11 cellular contexts compared by ENCODE assay signal in the genomic region with DNA sequence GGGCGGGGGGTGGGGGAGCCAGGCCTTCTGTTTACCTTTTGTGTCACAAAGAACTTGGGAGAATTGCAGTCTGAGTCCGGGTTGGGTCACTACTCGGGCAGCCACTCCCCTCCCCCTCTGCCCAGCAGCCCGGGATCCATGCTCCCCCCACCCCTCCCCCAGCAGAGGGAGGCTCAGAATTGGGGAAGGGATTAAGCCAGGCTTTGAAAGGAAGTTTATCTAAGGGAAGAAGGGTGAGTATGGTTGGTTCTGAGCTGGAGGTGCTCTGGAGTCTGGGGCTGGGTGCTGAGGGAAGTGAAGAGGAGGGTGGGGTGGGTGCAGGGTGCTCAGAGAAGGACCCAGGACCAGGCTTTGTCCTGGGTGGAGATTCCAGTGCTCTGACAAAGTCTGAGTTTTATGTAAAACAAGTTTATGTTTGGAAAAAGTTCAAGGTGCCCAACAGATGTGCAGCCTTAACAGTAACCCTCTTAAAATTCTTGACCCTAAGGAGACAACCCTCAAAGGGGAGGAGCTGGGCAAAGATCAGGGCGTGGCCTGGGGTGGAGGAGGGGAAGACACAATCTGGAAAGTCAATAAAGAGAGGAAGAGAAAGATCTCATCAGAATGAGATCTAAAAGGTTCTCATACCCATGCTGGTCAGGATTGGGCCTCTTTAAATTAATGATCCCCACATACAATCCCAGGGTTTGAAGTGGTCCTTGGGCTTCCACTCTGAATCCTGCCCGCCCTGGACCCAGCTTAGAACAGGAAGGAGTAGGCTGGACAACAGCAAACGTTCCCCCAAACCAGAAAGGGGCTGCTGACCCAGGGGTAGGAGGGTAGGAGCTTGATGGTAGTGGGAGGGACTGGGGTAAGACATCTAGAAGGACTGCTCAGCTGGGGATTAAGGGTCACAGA. TPM values are rescaled to one million over a fixed set of nuclear protein-coding genes. Genes with fewer than 3 reads are reported as not detected.
DNase-seq lines count a peak whose midpoint lies in the region; ATAC-seq, FAIRE-seq and TF ChIP-seq lines count a peak whose summit lies in the region.
"Had no signal": no experiment of that assay in that cellular context is flagged by ENCODE, and none has a peak within 500 bp of the region (broad histone marks: within the 10 kb centered on the region; RNA-seq: fewer than 3 reads in every experiment).

No MANE protein-coding gene starts in this region.

- ATAC-seq in A549 (peak; percentile 45 to 62), HCT116 (no peak), HG03469 (IDR thresholded peaks at IDR 0.05; ENCODE audit: unreplicated experiment) (no peak), GM18517 (IDR thresholded peaks at IDR 0.05; ENCODE audit: unreplicated experiment) (no peak)
- ATAC-seq: psoas muscle had no signal

- no peaks in the 10 kb centered on the region for H3K9me2 ChIP-seq in HCT116 (ENCODE audit: insufficient read depth)

- no peaks in the 10 kb centered on the region for H3K27me3 ChIP-seq in HCT116 (ENCODE audit: insufficient read depth, low read length)

- 20% methylated on average over 5 of the region's 7 CpGs for WGBS in A549 (ENCODE audit: missing lambda C conversion rate)

- no peak overlapping the region for H2AFZ ChIP-seq in HCT116 (ENCODE audit: low read depth, low read length, poor library complexity, severe bottlenecking)

- no peaks in the 10 kb centered on the region for H4K20me1 ChIP-seq in HCT116 (ENCODE audit: insufficient read depth)

- H3K9me3 ChIP-seq in A549 (no peaks in the 10 kb centered on the region), HCT116 (ENCODE audit: control insufficient read depth in 1 of 2, insufficient read depth in 1 of 2, low read depth in 1 of 2, low read length in 2 of 2) (no peaks in the 10 kb centered on the region)
- H3K9me3 ChIP-seq: psoas muscle had no signal

- H3K9ac ChIP-seq in HCT116 (ENCODE audit: low read length): no peak overlapping the region

- peak overlapping the region; percentile 7; the same call in 2 of the 3 replicates for H3K4me3 ChIP-seq in A549
- no peak overlapping the region for H3K4me3 ChIP-seq in HCT116 (replicated peaks in 1 of 2; ENCODE audit: low read depth in 1 of 2, low read length in 2 of 2)
- H3K4me3 ChIP-seq: psoas muscle had no signal

- H3K79me2 ChIP-seq in HCT116 (ENCODE audit: insufficient read depth, low read length): no peaks in the 10 kb centered on the region; the same call in 1 of the 2 replicates

- intact Hi-C loops in HCT116 (cut with micrococcal nuclease): no loop called here

- TF ChIP-seq EP300 in A549 (IDR thresholded peaks at IDR 0.05): peak; percentile 51 to 74; a peak in 3 of 5 replicates

- H3K27ac ChIP-seq in A549 (peak overlapping the region; percentile 89 to 92), HCT116 (ENCODE audit: low read depth, low read length) (peak overlapping the region; percentile 52)
- H3K27ac ChIP-seq: psoas muscle had no signal

- TF ChIP-seq CTCF in A549 (IDR thresholded peaks at IDR 0.05) (no peak), HCT116 (IDR thresholded peaks at IDR 0.05 in 2 of 3, conservative IDR thresholded peaks at IDR 0.05 in 1 of 3; ENCODE audit: borderline replicate concordance in 1 of 3, insufficient read depth in 1 of 3, low read depth in 2 of 3, low read length in 2 of 3) (no peak)

- FAIRE-seq in A549 (lab: Jason Lieb, UNC): no peak
- FAIRE-seq: keratinocyte had no signal

- POLR2A ChIA-PET in A549 (lab: Yijun Ruan, JAX): interaction anchor here (0.6 kb wide), 2 partner anchors 8 to 32 kb away, joined by 3 to 4 read pairs; no protein-coding TSS in a partner anchor
- POLR2A ChIA-PET in HCT116 (lab: Charles Lee): interaction anchor here (0.7 kb wide), 1 partner anchor 39 kb away, joined by 3 read pairs; no protein-coding TSS in a partner anchor

- peak in 1 of 2 experiments; percentile 35; a peak in 2 of 5 replicates for TF ChIP-seq RAD21 in A549 (conservative IDR thresholded peaks at IDR 0.05 in 1 of 2, IDR thresholded peaks at IDR 0.05 in 1 of 2)
- no peak for TF ChIP-seq RAD21 in HCT116 (IDR thresholded peaks at IDR 0.05; ENCODE audit: low read depth)

- peak overlapping the region; percentile 77 for H3K4me2 ChIP-seq in A549
- peak overlapping the region; percentile 27 for H3K4me2 ChIP-seq in HCT116 (ENCODE audit: low read length)

- H3K4me1 ChIP-seq in A549 (peaks cover 86% of the 10 kb centered on the region), HCT116 (ENCODE audit: control insufficient read depth in 1 of 2, insufficient read depth in 2 of 2, low read length in 2 of 2) (peaks cover 46 to 53% of the 10 kb centered on the region in 2 experiments)

- BruUV-seq in HCT116 (replicated peaks; lab: Mats Ljungman, UMichigan): TSS peak; percentile 28

- RAD21 ChIA-PET in HCT116 (lab: Charles Lee; ENCODE audit: low non-redundant PET in 1 of 2, low total read pairs in 2 of 2, uncharacterized antibody in 2 of 2, unreplicated experiment in 2 of 2): interaction anchor here in 1 of 2 experiments (0.7 kb wide), 1 partner anchor 103 kb away, joined by 4 read pairs; no protein-coding TSS in a partner anchor

- TF ChIP-seq POLR2A in A549 (IDR thresholded peaks at IDR 0.05; ENCODE audit: low read length) (no peak), HCT116 (IDR thresholded peaks at IDR 0.05; ENCODE audit: borderline replicate concordance, extremely low read depth, insufficient read depth, insufficient read length) (no peak)

- CTCF ChIA-PET in A549 (lab: Yijun Ruan, JAX) (interaction anchor here (0.6 to 2.8 kb wide), 10 partner anchors 9 to 211 kb away, joined by 3 to 11 read pairs (median 4); no protein-coding TSS in a partner anchor), HCT116 (lab: Charles Lee) (interaction anchor here (1.1 to 1.5 kb wide), 2 partner anchors 24 to 211 kb away, joined by 3 to 5 read pairs; no protein-coding TSS in a partner anchor)

- DNase-seq in A549 (ENCODE audit: low read depth in 1 of 2, low spot score in 1 of 2) (peak; percentile 54 to 74), HCT116 (ENCODE audit: low read depth, low spot score) (no peak), UCSD-AML1 (lab: John Stamatoyannopoulos, UW; ENCODE audit: unreplicated experiment) (peak; percentile 41), iPS-NIHi11 (ENCODE audit: low spot score) (peak; percentile 54), NCI-H2196 (lab: John Stamatoyannopoulos, UW; ENCODE audit: unreplicated experiment) (no peak), NK-92 (lab: John Stamatoyannopoulos, UW; ENCODE audit: unreplicated experiment) (no peak)
- DNase-seq: psoas muscle had no signal

- no peaks in the 10 kb centered on the region; a peak in 1 of 4 replicates for H3K36me3 ChIP-seq in HCT116 (ENCODE audit: control insufficient read depth in 1 of 2, insufficient read depth in 2 of 2, low read length in 2 of 2)

TF ChIP-seq in A549, 52 proteins besides CTCF, POLR2A, EP300 and RAD21 (continues in another document):
- TF ChIP-seq, protein P1, sequence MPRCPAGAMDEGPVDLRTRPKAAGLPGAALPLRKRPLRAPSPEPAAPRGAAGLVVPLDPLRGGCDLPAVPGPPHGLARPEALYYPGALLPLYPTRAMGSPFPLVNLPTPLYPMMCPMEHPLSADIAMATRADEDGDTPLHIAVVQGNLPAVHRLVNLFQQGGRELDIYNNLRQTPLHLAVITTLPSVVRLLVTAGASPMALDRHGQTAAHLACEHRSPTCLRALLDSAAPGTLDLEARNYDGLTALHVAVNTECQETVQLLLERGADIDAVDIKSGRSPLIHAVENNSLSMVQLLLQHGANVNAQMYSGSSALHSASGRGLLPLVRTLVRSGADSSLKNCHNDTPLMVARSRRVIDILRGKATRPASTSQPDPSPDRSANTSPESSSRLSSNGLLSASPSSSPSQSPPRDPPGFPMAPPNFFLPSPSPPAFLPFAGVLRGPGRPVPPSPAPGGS (IDR thresholded peaks at IDR 0.05): peak; percentile 51; the same call in 1 of the 3 replicates
- TF ChIP-seq JUNB (IDR thresholded peaks at IDR 0.05) (peak; percentile 41; the same call in 1 of the 2 replicates), HOXA7 (CRISPR knock-in tag; IDR thresholded peaks at IDR 0.05) (no peak)
- TF ChIP-seq, protein P2, sequence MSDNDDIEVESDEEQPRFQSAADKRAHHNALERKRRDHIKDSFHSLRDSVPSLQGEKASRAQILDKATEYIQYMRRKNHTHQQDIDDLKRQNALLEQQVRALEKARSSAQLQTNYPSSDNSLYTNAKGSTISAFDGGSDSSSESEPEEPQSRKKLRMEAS (IDR thresholded peaks at IDR 0.05): 0 out of 2 replicates have a peak, but pooled peaks have one; percentile 9

TF ChIP-seq in HCT116, 20 proteins besides CTCF, POLR2A, EP300 and RAD21:
- no peak for TF ChIP-seq YY1 (IDR thresholded peaks at IDR 0.05; ENCODE audit: extremely low read depth, insufficient replicate concordance, low read depth, low read length)
- TF ChIP-seq ZNF274 (IDR thresholded peaks at IDR 0.05; ENCODE audit: low read depth, low read length): no peak
- TF ChIP-seq EGR1 (IDR thresholded peaks at IDR 0.05; ENCODE audit: low read depth): no peak
- TF ChIP-seq SP1 (IDR thresholded peaks at IDR 0.05; ENCODE audit: low read depth): no peak
- TF ChIP-seq POLR2AphosphoS5 (IDR thresholded peaks at IDR 0.05; ENCODE audit: low read depth, low read length): no peak
- TF ChIP-seq CBX3 (IDR thresholded peaks at IDR 0.05; ENCODE audit: low read depth): no peak
- TF ChIP-seq JUND (IDR thresholded peaks at IDR 0.05): no peak
- TF ChIP-seq CEBPB (IDR thresholded peaks at IDR 0.05; ENCODE audit: low read depth): no peak
- TF ChIP-seq SIN3A (IDR thresholded peaks at IDR 0.05; ENCODE audit: low read depth): no peak
- no peak for TF ChIP-seq ELF1 (IDR thresholded peaks at IDR 0.05; ENCODE audit: borderline replicate concordance, low read depth)

RNA-seq across cellular contexts. Expression of a gene that starts 32.8 kb away (rescaled TPM):
- polyA plus RNA-seq in A549 (2011; rRNA removed): 2.6 and 3.2 TPM in 2 replicates
- polyA plus RNA-seq in A549 (2012; cell fraction: cytosol; rRNA removed): 8.7 and 13.3 TPM in 2 replicates
- polyA plus RNA-seq in A549 (2012; cell fraction: nucleus; rRNA removed): 12.8 and 21.3 TPM in 2 replicates
- polyA plus RNA-seq in A549 (2017; fragmentation: RNase III; extraction: RNeasy Plus Mini Kit Qiagen cat#74134 plus additional on column Dnase treatment): 12.5 to 14.5 TPM (median 14.2 TPM) in 3 replicates
- 4.1 and 5.5 TPM in 2 replicates for polyA minus RNA-seq in A549 (2011; rRNA and poly(A)+ RNA removed)
- 32.3 TPM for total RNA-seq in HCT116 (2021; ENCODE audit: unreplicated experiment)
- polyA plus RNA-seq in HCT116 (2012): 23.8 and 25.7 TPM in 2 replicates

RNA-seq across cellular contexts. Expression of a gene that starts 59.3 kb away (rescaled TPM):
- polyA plus RNA-seq in A549 (2011; rRNA removed): 0.06 and 0.26 TPM in 2 replicates
- 0.29 and 0.48 TPM in 2 replicates for polyA plus RNA-seq in A549 (2012; cell fraction: cytosol; rRNA removed)
- 0.70 and 0.84 TPM in 2 replicates for polyA plus RNA-seq in A549 (2012; cell fraction: nucleus; rRNA removed)
- polyA plus RNA-seq in A549 (2017; fragmentation: RNase III; extraction: RNeasy Plus Mini Kit Qiagen cat#74134 plus additional on column Dnase treatment): 0.21 to 0.30 TPM (median 0.28 TPM) in 3 replicates
- polyA minus RNA-seq in A549 (2011; rRNA and poly(A)+ RNA removed): 0.50 and 0.88 TPM in 2 replicates
- 35.5 TPM for total RNA-seq in HCT116 (2021; ENCODE audit: unreplicated experiment)
- 37.1 and 41.0 TPM in 2 replicates for polyA plus RNA-seq in HCT116 (2012)
- polyA plus RNA-seq: CD14-positive monocyte had no signal

Comparison
In these comparisons a context has a peak if more than half of its experiments do, and no peak if none do; other contexts are left out.
1. ATAC-seq: peak in A549 (2 of 2); none in HCT116 (single experiment), HG03469 (single experiment) and GM18517 (single experiment).
2. DNase-seq: peak in A549 (2 of 2), UCSD-AML1 (single experiment) and iPS-NIHi11 (single experiment); none in HCT116 (single experiment), NCI-H2196 (single experiment) and NK-92 (single experiment).